ENCODE assay signal across 1 cellular context in the genomic region with DNA sequence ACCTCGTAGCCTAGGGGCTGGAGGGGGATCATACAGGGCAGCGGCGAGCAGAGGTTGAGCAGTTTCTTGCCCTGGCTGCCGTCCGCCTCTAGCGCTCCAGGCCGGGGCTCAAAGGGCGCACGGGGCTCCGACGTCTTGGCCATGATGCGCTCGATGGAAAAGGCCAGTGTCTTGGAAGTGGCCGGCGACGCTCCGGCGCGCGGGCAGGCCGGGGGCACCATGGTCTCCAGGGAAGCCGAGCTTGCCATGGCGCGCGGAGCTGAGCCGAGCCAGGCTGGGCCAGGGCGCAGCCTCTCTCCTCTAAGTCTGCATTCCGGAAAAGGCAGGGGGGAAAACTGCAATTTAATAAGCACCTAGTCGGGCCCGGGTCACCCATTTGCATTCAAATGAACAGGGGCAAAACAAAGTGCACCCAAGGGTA.
TF ChIP-seq lines count a peak whose summit lies in the region.

No MANE protein-coding gene starts in this region.

TF ChIP-seq in H1, 55 proteins besides CTCF, POLR2A, EP300 and RAD21:
- TF ChIP-seq ASH2L (IDR thresholded peaks at IDR 0.05; ENCODE audit: low read length): peak; percentile 1
- TF ChIP-seq SUZ12 (IDR thresholded peaks at IDR 0.05; ENCODE audit: low read length): peak; percentile 73
- TF ChIP-seq EZH2 (IDR thresholded peaks at IDR 0.05; ENCODE audit: low read depth, low read length, severe bottlenecking): peak; percentile 91
- TF ChIP-seq CEBPB (IDR thresholded peaks at IDR 0.05; ENCODE audit: low read depth, low read length): no peak
- no peak for TF ChIP-seq BRCA1 (IDR thresholded peaks at IDR 0.05; ENCODE audit: low read depth, low read length)
- TF ChIP-seq, protein P1, sequence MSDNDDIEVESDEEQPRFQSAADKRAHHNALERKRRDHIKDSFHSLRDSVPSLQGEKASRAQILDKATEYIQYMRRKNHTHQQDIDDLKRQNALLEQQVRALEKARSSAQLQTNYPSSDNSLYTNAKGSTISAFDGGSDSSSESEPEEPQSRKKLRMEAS (IDR thresholded peaks at IDR 0.05): peak; percentile 41; the same call in 1 of the 2 replicates
- TF ChIP-seq CBX8 (IDR thresholded peaks at IDR 0.05; ENCODE audit: borderline replicate concordance, low read depth, low read length): no peak
TF ChIP-seq in H1: peak in this region for 4.
